In the genomic region with DNA sequence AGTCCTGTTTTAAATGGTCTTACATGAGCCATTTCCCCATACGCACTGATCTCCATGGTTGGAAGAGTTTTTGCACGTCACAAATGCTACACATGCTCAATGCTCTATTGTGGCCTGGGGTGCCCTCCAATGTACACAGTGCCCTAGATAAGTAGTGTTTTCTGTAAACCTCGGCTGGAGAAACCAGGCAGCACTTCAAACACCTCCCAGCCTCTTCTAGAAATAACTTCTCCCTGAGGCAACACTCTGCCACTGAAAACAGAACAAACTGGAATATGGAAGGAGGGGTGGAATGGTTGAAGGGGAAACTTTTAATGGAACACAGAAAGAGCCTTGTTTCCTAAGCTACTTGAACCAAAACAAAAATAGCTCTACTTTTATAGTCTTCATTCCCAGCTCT, we compare ENCODE assay signal across 19 cellular contexts.
DNase-seq lines count a peak whose midpoint lies in the region; ATAC-seq and TF ChIP-seq lines count a peak whose summit lies in the region.
"Had no signal": no experiment of that assay in that cellular context is flagged by ENCODE, and none has a peak within 500 bp of the region (broad histone marks: within the 10 kb centered on the region; RNA-seq: fewer than 3 reads in every experiment).

No MANE protein-coding gene starts in this region.

- H3K4me1 Mint-ChIP-seq in type B pancreatic cell (ENCODE audit: unreplicated experiment): peaks cover 31% of the 10 kb centered on the region
- H3K4me1 Mint-ChIP-seq: stimulated activated naive CD8-positive, alpha-beta T cell treated with anti-CD3 and anti-CD28 coated beads, Interleukin-15, amount 100 ng/mL, for 72 hours had no signal

- H3K36me3 Mint-ChIP-seq in type B pancreatic cell: peaks cover 46% of the 10 kb centered on the region

- H3K4me1 ChIP-seq in ascending aorta (peaks cover 2 to 33% of the 10 kb centered on the region in 2 donors), heart right ventricle (peaks cover 5 to 50% (median 24%) of the 10 kb centered on the region in 9 donors)
- H3K4me1 ChIP-seq: parathyroid adenoma, Peyer's patch had no signal

- intact Hi-C loops in ascending aorta (cut with DNase I) (loop anchor here (2.0 kb wide), 2 partner anchors 35 to 137 kb away; a partner anchor contains a TSS), heart right ventricle (cut with DNase I) (loop anchor here in 3 of 10 donors (5.0 to 10.0 kb wide), 4 partner anchors 109 to 181 kb away; no protein-coding TSS in a partner anchor)

- H3K27ac ChIP-seq in ascending aorta (peak overlapping the region; percentile 65 to 81), heart right ventricle (peak overlapping the region in 9 of 10 donors; percentile 16 to 51 (median 24))
- H3K27ac ChIP-seq: BLaER1, gastroesophageal sphincter, KMS-11, parathyroid adenoma, Peyer's patch had no signal

- DNase-seq in ascending aorta (ENCODE audit: low spot score in 2 of 2) (peak in 1 of 2 donors; percentile 68), heart right ventricle (no peak), midbrain (lab: John Stamatoyannopoulos, UW) (peak; percentile 12), type B pancreatic cell (ENCODE audit: extremely low spot score, unreplicated experiment) (no peak), DMS79 treated with DMSO at 0.1 percent for 48 hours (lab: John Stamatoyannopoulos, UW) (no peak), NCI-H2196 (lab: John Stamatoyannopoulos, UW; ENCODE audit: unreplicated experiment) (no peak)
- DNase-seq: activated CD8-positive, alpha-beta T cell treated with anti-CD3 and anti-CD28 coated beads for 36 hours; activated T-cell treated with anti-CD3 and anti-CD28 coated beads, Interleukin-2, amount 50 U/mL, for 72 hours; DMS79; mucosa of descending colon; NCI-H1436; NCI-H69; Peyer's patch; stimulated activated naive CD8-positive, alpha-beta T cell treated with anti-CD3 and anti-CD28 coated beads, Interleukin-15, amount 100 ng/mL, for 72 hours had no signal

- TF ChIP-seq CTCF in ascending aorta (IDR thresholded peaks at IDR 0.05) (no peak), heart right ventricle (IDR thresholded peaks at IDR 0.05) (no peak), type B pancreatic cell (conservative IDR thresholded peaks at IDR 0.05) (no peak)

- WGBS in heart right ventricle, 2 donors: 58 to 69% methylated on average over 3 of the region's 3 CpGs

- peak overlapping the region; percentile 32 for H3K27ac Mint-ChIP-seq in type B pancreatic cell
- H3K27ac Mint-ChIP-seq: activated CD8-positive, alpha-beta T cell treated with anti-CD3 and anti-CD28 coated beads for 36 hours; activated T-cell treated with anti-CD3 and anti-CD28 coated beads, Interleukin-2, amount 50 U/mL, for 72 hours; stimulated activated naive CD8-positive, alpha-beta T cell treated with anti-CD3 and anti-CD28 coated beads, Interleukin-15, amount 100 ng/mL, for 72 hours had no signal

- no peaks in the 10 kb centered on the region for H3K9me3 Mint-ChIP-seq in type B pancreatic cell
- H3K9me3 Mint-ChIP-seq: activated CD8-positive, alpha-beta T cell treated with anti-CD3 and anti-CD28 coated beads for 36 hours; activated T-cell treated with anti-CD3 and anti-CD28 coated beads, Interleukin-2, amount 50 U/mL, for 72 hours; stimulated activated naive CD8-positive, alpha-beta T cell treated with anti-CD3 and anti-CD28 coated beads, Interleukin-15, amount 100 ng/mL, for 72 hours had no signal

- ATAC-seq in heart right ventricle: peak in 7 of 8 donors; percentile 35 to 85 (median 67)
- no peak for ATAC-seq in GM18505 (IDR thresholded peaks at IDR 0.05; ENCODE audit: unreplicated experiment)
- ATAC-seq: activated CD8-positive, alpha-beta T cell treated with anti-CD3 and anti-CD28 coated beads for 36 hours; activated T-cell treated with anti-CD3 and anti-CD28 coated beads, Interleukin-2, amount 50 U/mL, for 72 hours; gastroesophageal sphincter; mucosa of descending colon; stimulated activated naive CD8-positive, alpha-beta T cell treated with anti-CD3 and anti-CD28 coated beads, Interleukin-15, amount 100 ng/mL, for 72 hours had no signal

- no peak for TF ChIP-seq POLR2A in GM18505 (IDR thresholded peaks at IDR 0.05; ENCODE audit: borderline replicate concordance, extremely low read depth, insufficient read depth, insufficient read length)

- H3K27me3 ChIP-seq in ascending aorta (no peaks in the 10 kb centered on the region), heart right ventricle (no peaks in the 10 kb centered on the region)
- H3K27me3 ChIP-seq: BLaER1, gastroesophageal sphincter, Peyer's patch had no signal

- H3K27me3 Mint-ChIP-seq in type B pancreatic cell: no peaks in the 10 kb centered on the region
- H3K27me3 Mint-ChIP-seq: stimulated activated naive CD8-positive, alpha-beta T cell treated with anti-CD3 and anti-CD28 coated beads, Interleukin-15, amount 100 ng/mL, for 72 hours had no signal

- H3K4me3 Mint-ChIP-seq in type B pancreatic cell: peak overlapping the region; percentile 37
- H3K4me3 Mint-ChIP-seq: activated CD8-positive, alpha-beta T cell treated with anti-CD3 and anti-CD28 coated beads for 36 hours; activated T-cell treated with anti-CD3 and anti-CD28 coated beads, Interleukin-2, amount 50 U/mL, for 72 hours; stimulated activated naive CD8-positive, alpha-beta T cell treated with anti-CD3 and anti-CD28 coated beads, Interleukin-15, amount 100 ng/mL, for 72 hours had no signal

- H3K4me3 ChIP-seq in ascending aorta (peak overlapping the region in 1 of 2 donors; percentile 17), heart right ventricle (no peak overlapping the region)
- H3K4me3 ChIP-seq: BLaER1, gastroesophageal sphincter, mucosa of descending colon, Peyer's patch had no signal

- peaks cover 0 to 9% of the 10 kb centered on the region in 2 donors for H3K36me3 ChIP-seq in ascending aorta
- H3K36me3 ChIP-seq in heart right ventricle: peaks cover 0 to 67% (median 10%) of the 10 kb centered on the region in 9 donors

- H3K9me3 ChIP-seq in ascending aorta (no peaks in the 10 kb centered on the region), heart right ventricle (no peaks in the 10 kb centered on the region)
- H3K9me3 ChIP-seq: BLaER1, gastroesophageal sphincter, mucosa of descending colon, Peyer's patch had no signal
